In genomic region chr5:59428391-59428790, GRCh38 we compare ENCODE assay signal across 20 cellular contexts.
"Had no signal": no experiment of that assay in that cellular context is flagged by ENCODE, and none has a peak within 500 bp of the region (broad histone marks: within the 10 kb centered on the region; RNA-seq: fewer than 3 reads in every experiment).

No MANE protein-coding gene starts in this region.

- FAIRE-seq: urothelium cell line had no signal

- H3K9me3 ChIP-seq: gastrocnemius medialis, heart right ventricle, left ventricle myocardium inferior, lower lobe of right lung, suprapubic skin, thyroid gland had no signal

- H3K27ac ChIP-seq: gastrocnemius medialis, heart right ventricle, left ventricle myocardium inferior, lower lobe of right lung, suprapubic skin, thyroid gland had no signal

- H3K4me1 ChIP-seq: heart right ventricle, left ventricle myocardium inferior, lower lobe of right lung, suprapubic skin, thyroid gland had no signal

- H3K4me2 ChIP-seq: smooth muscle cell had no signal

- H3K27me3 ChIP-seq: gastrocnemius medialis, heart right ventricle, suprapubic skin, thyroid gland had no signal

- ATAC-seq: effector memory CD8-positive, alpha-beta T cell; gastrocnemius medialis; heart right ventricle; left cardiac atrium; lower lobe of right lung; natural killer cell; right cardiac atrium had no signal

- H3K4me3 ChIP-seq: gastrocnemius medialis, heart right ventricle, left ventricle myocardium inferior, lower lobe of right lung, smooth muscle cell, suprapubic skin, thyroid gland had no signal

- H3K27ac Mint-ChIP-seq: effector memory CD8-positive, alpha-beta T cell; memory B cell; mesothelial cell of epicardium; natural killer cell; type B pancreatic cell had no signal

- H3K9me3 Mint-ChIP-seq: effector memory CD8-positive, alpha-beta T cell; memory B cell; mesothelial cell of epicardium; natural killer cell; neural crest cell; type B pancreatic cell had no signal

- H3K36me3 Mint-ChIP-seq: memory B cell, natural killer cell had no signal

- H3K36me3 ChIP-seq: gastrocnemius medialis, heart right ventricle, left ventricle myocardium inferior, lower lobe of right lung, suprapubic skin, thyroid gland had no signal

- H3K4me3 Mint-ChIP-seq: effector memory CD8-positive, alpha-beta T cell; memory B cell; mesothelial cell of epicardium; natural killer cell; neural crest cell; type B pancreatic cell had no signal

- DNase-seq: effector memory CD8-positive, alpha-beta T cell; gastrocnemius medialis; heart right ventricle; hypothalamus; islet precursor cell; left cardiac atrium; left ventricle myocardium inferior; lower lobe of right lung; natural killer cell; right cardiac atrium; stimulated activated CD4-positive, alpha-beta T cell treated with anti-CD3 and anti-CD28 coated beads, Interleukin-2, amount 100 ng/mL, for 48 hours; stimulated activated naive CD4-positive, alpha-beta T cell treated with Interleukin-2 at 50 U/mL for 16 hours; thyroid gland had no signal

- H3K4me1 Mint-ChIP-seq: natural killer cell, neural crest cell had no signal

- H3K27me3 Mint-ChIP-seq: effector memory CD8-positive, alpha-beta T cell; memory B cell; type B pancreatic cell had no signal
